ENCODE assay signal across 11 cellular contexts in the genomic region with DNA sequence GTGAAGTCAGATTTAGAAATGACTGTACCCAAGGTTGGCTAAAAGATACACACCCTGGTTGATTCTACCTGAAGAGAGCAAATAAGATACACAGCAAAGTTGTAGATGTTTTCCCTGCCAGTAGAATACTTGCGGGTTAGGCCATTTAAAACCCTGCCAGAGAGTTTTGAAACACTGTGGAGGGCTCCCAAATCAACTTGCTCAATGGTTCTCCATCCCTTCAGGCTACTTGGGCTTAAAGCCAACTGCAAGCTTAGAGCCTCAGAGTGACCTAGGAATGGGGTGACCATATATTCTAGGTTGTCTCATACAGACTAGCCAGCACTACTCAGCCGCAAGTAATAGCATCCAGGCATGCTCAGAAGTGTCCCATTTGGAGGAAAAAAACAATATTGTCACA. TPM values are rescaled to one million over a fixed set of nuclear protein-coding genes. Genes with fewer than 3 reads are reported as not detected.
A peak's percentile ranks its signal among the peaks of the same experiment; 100 is the strongest.
DNase-seq lines count a peak whose midpoint lies in the region; ATAC-seq and TF ChIP-seq lines count a peak whose summit lies in the region.
"Had no signal": no experiment of that assay in that cellular context is flagged by ENCODE, and none has a peak within 500 bp of the region (broad histone marks: within the 10 kb centered on the region; RNA-seq: fewer than 3 reads in every experiment).

No MANE protein-coding gene starts in this region.

- peak overlapping the region; percentile 33 to 70 for H3K27ac ChIP-seq in lung (ENCODE audit: low read depth in 1 of 2, low read length in 1 of 2)
- peak overlapping the region in 1 of 2 donors; percentile 38 for H3K27ac ChIP-seq in uterus
- H3K27ac ChIP-seq: VCaP had no signal

- no peaks in the 10 kb centered on the region for H3K9me3 ChIP-seq in Loucy (ENCODE audit: insufficient read depth, low read depth, low read length)
- H3K9me3 ChIP-seq in lung (ENCODE audit: control insufficient read depth in 2 of 2, insufficient read depth in 1 of 2, low read length in 1 of 2) = peaks cover 0 to 3% of the 10 kb centered on the region in 2 donors
- no peaks in the 10 kb centered on the region for H3K9me3 ChIP-seq in uterus

- H3K4me2 ChIP-seq in Loucy (ENCODE audit: low read depth, low read length, poor library complexity, severe bottlenecking) = peak overlapping the region; percentile 54

- peak overlapping the region; percentile 39 for H2AFZ ChIP-seq in Loucy (ENCODE audit: low read length)

- no peaks in the 10 kb centered on the region for H3F3A ChIP-seq in Loucy (ENCODE audit: low read depth)

- H3K79me2 ChIP-seq in Loucy (ENCODE audit: insufficient read depth, low read length) = peaks cover 16% of the 10 kb centered on the region; the same call in 1 of the 2 replicates

- H3K27me3 ChIP-seq in Loucy (ENCODE audit: insufficient read depth, low read length, poor library complexity, severe bottlenecking) (no peaks in the 10 kb centered on the region), lung (ENCODE audit: control insufficient read depth, insufficient read depth) (no peaks in the 10 kb centered on the region), uterus (no peaks in the 10 kb centered on the region)

- no peak for TF ChIP-seq POLR2A in uterus (IDR thresholded peaks at IDR 0.05)

- peak; percentile 94 for DNase-seq in fibroblast of gingiva (ENCODE audit: low read depth)
- DNase-seq in lung (ENCODE audit: low spot score) = peak; percentile 38
- DNase-seq in uterus = peak; percentile 41 to 42
- DNase-seq in NCI-H510A (lab: John Stamatoyannopoulos, UW) = no peak
- DNase-seq in OCI-M2 (lab: John Stamatoyannopoulos, UW; ENCODE audit: unreplicated experiment) = no peak
- no peak for DNase-seq in SIG-M5 treated with dmso at 0.1 percent for 504 hours (lab: John Stamatoyannopoulos, UW; ENCODE audit: unreplicated experiment)
- DNase-seq: foreskin melanocyte, NCI-H2171 treated with DMSO at 0.1 percent for 48 hours, nucleus accumbens had no signal

- H3K4me3 ChIP-seq in Loucy (ENCODE audit: low read length, poor library complexity, severe bottlenecking) (peak overlapping the region; percentile 33), lung (no peak overlapping the region), uterus (no peak overlapping the region)

- WGBS in lung, 2 donors = 57 to 71% methylated on average over 2 of the region's 2 CpGs

- H3K4me1 ChIP-seq in Loucy (ENCODE audit: insufficient read depth, low read length, poor library complexity, severe bottlenecking) (peaks cover 44% of the 10 kb centered on the region), lung (ENCODE audit: control insufficient read depth in 2 of 2, insufficient read depth in 2 of 2, low read length in 2 of 2) (peaks cover 13 to 48% of the 10 kb centered on the region in 2 donors), uterus (peaks cover 0 to 5% of the 10 kb centered on the region in 2 donors)

- ATAC-seq in lung (ENCODE audit: insufficient read depth, low FRiP score) = no peak

- peak overlapping the region; percentile 58 for H3K9ac ChIP-seq in Loucy (ENCODE audit: low read depth, low read length, poor library complexity, severe bottlenecking)

- TF ChIP-seq CTCF in Loucy (conservative IDR thresholded peaks at IDR 0.05; ENCODE audit: low read length) (no peak), lung (IDR thresholded peaks at IDR 0.05; ENCODE audit: control extremely low read depth, extremely low read depth) (no peak), uterus (IDR thresholded peaks at IDR 0.05) (no peak)

- intact Hi-C loops in uterus (cut with DNase I; ENCODE audit: low total_unique reads) = no loop called here

- no peaks in the 10 kb centered on the region for H4K20me1 ChIP-seq in Loucy (ENCODE audit: insufficient read depth, low read length, poor library complexity, severe bottlenecking)

- H3K9me2 ChIP-seq in Loucy (replicated peaks; ENCODE audit: low read depth, low read length) = no peaks in the 10 kb centered on the region

- no peaks in the 10 kb centered on the region for H3K36me3 ChIP-seq in Loucy (ENCODE audit: insufficient read depth, low read length)
- peaks cover 10 to 34% of the 10 kb centered on the region in 2 donors for H3K36me3 ChIP-seq in lung (ENCODE audit: control insufficient read depth in 2 of 2, insufficient read depth in 2 of 2, low read length in 2 of 2)
- H3K36me3 ChIP-seq in uterus = no peaks in the 10 kb centered on the region

RNA-seq across cellular contexts. Expression of a gene that starts 10.0 kb away (rescaled TPM):
- total RNA-seq in lung = 100 to 1,000 TPM; 460 to 616 TPM
- 100 to 1,000 TPM; 121 to 187 TPM for polyA plus RNA-seq in lung
- total RNA-seq in uterus = 100 to 1,000 TPM; 183 to 351 (median 300) TPM

RNA-seq across cellular contexts. Expression of a gene that starts 35.3 kb away (rescaled TPM):
- 100 to 1,000 TPM; 143 to 214 TPM for total RNA-seq in lung
- 10 to 100 TPM; 57.9 to 68.5 TPM for polyA plus RNA-seq in lung
- total RNA-seq in uterus = 100 to 1,000 TPM in 1 of 4 donors, 10 to 100 TPM in 3; 33.3 to 105 (median 86.0) TPM

Comparison
In these comparisons a context has a peak if more than half of its experiments do, and no peak if none do; other contexts are left out.
1. DNase-seq: peak in fibroblast of gingiva (single experiment), lung (single experiment) and uterus (2 of 2); none in NCI-H510A (single experiment), OCI-M2 (single experiment) and SIG-M5 treated with dmso at 0.1 percent for 504 hours (single experiment).